Comparison of ENCODE assay signal across 8 cellular contexts in genomic region chr1:112172294-112172882, GRCh38.
DNase-seq lines count a peak whose midpoint lies in the region; ATAC-seq and TF ChIP-seq lines count a peak whose summit lies in the region.

No MANE protein-coding gene starts in this region.

- H3K27me3 Mint-ChIP-seq in GM23338 (ENCODE audit: insufficient read depth, low read depth, poor library complexity) = peaks cover 1% of the 10 kb centered on the region
- peaks cover 5% of the 10 kb centered on the region for H3K27me3 Mint-ChIP-seq in neural progenitor cell (ENCODE audit: insufficient read depth, low read depth)

- no peak overlapping the region for H3K4me2 ChIP-seq in GM23338
- no peak overlapping the region for H3K4me2 ChIP-seq in neural progenitor cell

- H3K27ac Mint-ChIP-seq in GM23338 (no peak overlapping the region), neural progenitor cell (no peak overlapping the region)

- no peak overlapping the region for H3K9ac ChIP-seq in neural progenitor cell

- H3K4me3 ChIP-seq in GM23338 (no peak overlapping the region), epithelial cell of esophagus (ENCODE audit: low read length) (no peak overlapping the region), neural progenitor cell (no peak overlapping the region)

- H3K9me3 ChIP-seq in neural progenitor cell (ENCODE audit: low read depth) = no peaks in the 10 kb centered on the region

- H4K20me1 ChIP-seq in GM23338 (replicated peaks; ENCODE audit: insufficient read depth) (peaks cover 3% of the 10 kb centered on the region; the same call in 1 of the 2 replicates), neural progenitor cell (ENCODE audit: low read depth) (no peaks in the 10 kb centered on the region)

- H3K4me1 ChIP-seq in GM23338 (ENCODE audit: insufficient read depth) = no peaks in the 10 kb centered on the region
- H3K4me1 ChIP-seq in neural progenitor cell = no peaks in the 10 kb centered on the region

- H3K9me3 Mint-ChIP-seq in GM23338 = no peaks in the 10 kb centered on the region
- H3K9me3 Mint-ChIP-seq in neural progenitor cell = no peaks in the 10 kb centered on the region

- TF ChIP-seq CTCF in GM23338 (conservative IDR thresholded peaks at IDR 0.05; ENCODE audit: low read depth in 2 of 2) (no peak), epithelial cell of esophagus (IDR thresholded peaks at IDR 0.05; ENCODE audit: insufficient read depth, low read depth, low read length, missing control alignments) (no peak), neural progenitor cell (IDR thresholded peaks at IDR 0.05) (no peak)

- 0 out of 2 replicates have a peak, but pooled peaks cover 5% of the 10 kb centered on the region for H3K9me2 ChIP-seq in GM23338 (ENCODE audit: insufficient read depth)

- H3K4me1 Mint-ChIP-seq in GM23338 = no peaks in the 10 kb centered on the region
- no peaks in the 10 kb centered on the region for H3K4me1 Mint-ChIP-seq in neural progenitor cell

- no peaks in the 10 kb centered on the region for H3K36me3 ChIP-seq in GM23338 (ENCODE audit: insufficient read depth)
- no peaks in the 10 kb centered on the region for H3K36me3 ChIP-seq in neural progenitor cell

- no peaks in the 10 kb centered on the region for H3K79me2 ChIP-seq in GM23338 (replicated peaks; ENCODE audit: insufficient read depth)
- H3K79me2 ChIP-seq in neural progenitor cell (ENCODE audit: low read depth) = no peaks in the 10 kb centered on the region

- no peaks in the 10 kb centered on the region for H3K27me3 ChIP-seq in GM23338 (ENCODE audit: insufficient read depth)
- peaks cover 14% of the 10 kb centered on the region for H3K27me3 ChIP-seq in neural progenitor cell

- ATAC-seq in GM23338 (peak; percentile 91), HG02571 (IDR thresholded peaks at IDR 0.05; ENCODE audit: unreplicated experiment) (no peak), HG02610 (IDR thresholded peaks at IDR 0.05; ENCODE audit: unreplicated experiment) (no peak), GM19324 (IDR thresholded peaks at IDR 0.05; ENCODE audit: low FRiP score, unreplicated experiment) (no peak)

- H3K4me3 Mint-ChIP-seq in GM23338 (no peak overlapping the region), neural progenitor cell (no peak overlapping the region)

- H3K36me3 Mint-ChIP-seq in GM23338 (ENCODE audit: low read depth) = no peaks in the 10 kb centered on the region
- no peaks in the 10 kb centered on the region for H3K36me3 Mint-ChIP-seq in neural progenitor cell

- H3K27ac ChIP-seq in GM23338 (ENCODE audit: low read depth) (no peak overlapping the region), neural progenitor cell (no peak overlapping the region)

- H3F3A ChIP-seq in GM23338 (replicated peaks; ENCODE audit: low read depth) = no peaks in the 10 kb centered on the region
- no peaks in the 10 kb centered on the region for H3F3A ChIP-seq in neural progenitor cell (ENCODE audit: low read depth)

- DNase-seq in GM23338 (ENCODE audit: low spot score) (peak; percentile 86), NCI-H1048 (lab: John Stamatoyannopoulos, UW) (peak; percentile 27), epithelial cell of esophagus (ENCODE audit: low read depth) (peak; percentile 81), neural progenitor cell (ENCODE audit: low spot score) (peak; percentile 90), NCI-H1417 treated with DMSO at 0.1 percent for 48 hours (lab: John Stamatoyannopoulos, UW) (no peak)

- H2AFZ ChIP-seq in GM23338 (no peak overlapping the region), neural progenitor cell (replicated peaks) (no peak overlapping the region)

TF ChIP-seq in GM23338, 12 proteins besides CTCF, POLR2A, EP300 and RAD21:
- TF ChIP-seq STAT1 (IDR thresholded peaks at IDR 0.05; ENCODE audit: unreplicated experiment) (no peak), ZNF462 (CRISPR knock-in tag; IDR thresholded peaks at IDR 0.05) (0 out of 2 replicates have a peak, but pooled peaks have one; percentile 20), CREB1 (CRISPR knock-in tag; IDR thresholded peaks at IDR 0.05; ENCODE audit: low read depth) (0 out of 2 replicates have a peak, but pooled peaks have one; percentile 8), JUNB (IDR thresholded peaks at IDR 0.05; ENCODE audit: unreplicated experiment) (no peak), REST (IDR thresholded peaks at IDR 0.05; ENCODE audit: unreplicated experiment) (peak; percentile 93)
